Comparison of ENCODE assay signal across 2 cellular contexts in genomic region chr12:92226961-92227360, GRCh38.
TF ChIP-seq lines count a peak whose summit lies in the region.

No MANE protein-coding gene starts in this region.

TF ChIP-seq in GM23338, 12 proteins besides CTCF, POLR2A, EP300 and RAD21 (continued from another document):
- no peak for TF ChIP-seq EZH2phosphoT487 (IDR thresholded peaks at IDR 0.05; ENCODE audit: unreplicated experiment)

TF ChIP-seq in K562, 482 proteins besides CTCF, POLR2A, EP300 and RAD21:
- TF ChIP-seq ZNF583 (CRISPR knock-in tag; IDR thresholded peaks at IDR 0.05), result no peak
- peak; percentile 38; the same call in 1 of the 2 replicates for TF ChIP-seq TAL1 (IDR thresholded peaks at IDR 0.05)
- TF ChIP-seq ZNF586 (CRISPR knock-in tag; conservative IDR thresholded peaks at IDR 0.05), result no peak
- TF ChIP-seq CBFA2T3 (IDR thresholded peaks at IDR 0.05), result peak; percentile 44; the same call in 1 of the 2 replicates
